ENCODE assay signal across 34 cellular contexts in the genomic region with DNA sequence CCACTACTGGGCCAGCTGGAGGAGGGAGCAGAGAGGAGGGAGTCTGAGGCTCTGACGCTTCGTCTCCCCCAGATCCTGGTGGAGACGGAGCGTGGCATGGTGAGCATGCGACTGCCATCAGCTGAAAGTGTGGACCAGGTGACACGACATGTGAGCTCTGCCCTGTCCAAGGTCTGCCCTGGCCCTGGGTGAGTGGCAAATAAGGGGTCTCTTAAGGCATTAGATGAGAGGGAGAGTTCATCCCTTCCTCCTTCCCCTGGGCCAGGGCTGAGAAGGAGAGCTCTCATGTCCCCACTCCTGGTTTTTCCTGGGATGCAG. TPM values are rescaled to one million over a fixed set of nuclear protein-coding genes. Genes with fewer than 3 reads are reported as not detected.
"Had no signal": no experiment of that assay in that cellular context is flagged by ENCODE, and none has a peak within 500 bp of the region (broad histone marks: within the 10 kb centered on the region; RNA-seq: fewer than 3 reads in every experiment).

No MANE protein-coding gene starts in this region.

- H3K9me3 ChIP-seq: colonic mucosa, gastrocnemius medialis, heart left ventricle, left lung, ovary, suprapubic skin, transverse colon, upper lobe of right lung, uterus had no signal

- H3K4me1 ChIP-seq: colonic mucosa had no signal

- H3K36me3 Mint-ChIP-seq: naive thymus-derived CD8-positive, alpha-beta T cell had no signal

- H3K27me3 ChIP-seq: ovary, suprapubic skin, transverse colon, upper lobe of right lung, uterus had no signal

- H3K36me3 ChIP-seq: colonic mucosa, gastrocnemius medialis, heart left ventricle, left lung, ovary, suprapubic skin, transverse colon, upper lobe of right lung, uterus had no signal

- H3K4me3 ChIP-seq: colonic mucosa, gastrocnemius medialis, heart left ventricle, hepatocyte, left lung, ovary, smooth muscle cell, suprapubic skin, transverse colon, upper lobe of right lung, uterus had no signal

- H3K27ac ChIP-seq: colonic mucosa, epithelial cell of prostate, gastrocnemius medialis, heart left ventricle, hepatocyte, left lung, ovary, suprapubic skin, transverse colon, upper lobe of right lung, uterus had no signal

- ATAC-seq: esophagus mucosa; gastrocnemius medialis; heart left ventricle; left cardiac atrium; left lung; naive thymus-derived CD8-positive, alpha-beta T cell; sciatic nerve; stimulated activated naive CD8-positive, alpha-beta T cell treated with anti-CD3 and anti-CD28 coated beads, Interleukin-15, amount 100 ng/mL, for 72 hours; upper lobe of right lung had no signal

- H3K4me3 Mint-ChIP-seq: dendritic cell treated with granulocyte-macrophage colony-stimulating factor and Interleukin-4, amounts not matched to agents 40 ng/mL and 50 ng/mL, for 4 days; endodermal cell; nephron progenitor cell; stimulated activated naive CD8-positive, alpha-beta T cell treated with anti-CD3 and anti-CD28 coated beads, Interleukin-15, amount 100 ng/mL, for 72 hours had no signal

- H3K27ac Mint-ChIP-seq: dendritic cell treated with granulocyte-macrophage colony-stimulating factor and Interleukin-4, amounts not matched to agents 40 ng/mL and 50 ng/mL, for 4 days; endodermal cell; nephron progenitor cell; stimulated activated naive CD8-positive, alpha-beta T cell treated with anti-CD3 and anti-CD28 coated beads, Interleukin-15, amount 100 ng/mL, for 72 hours had no signal

- H3K9me3 Mint-ChIP-seq: dendritic cell treated with granulocyte-macrophage colony-stimulating factor and Interleukin-4, amounts not matched to agents 40 ng/mL and 50 ng/mL, for 4 days; endodermal cell; naive thymus-derived CD8-positive, alpha-beta T cell; nephron progenitor cell; stimulated activated naive CD8-positive, alpha-beta T cell treated with anti-CD3 and anti-CD28 coated beads, Interleukin-15, amount 100 ng/mL, for 72 hours had no signal

- DNase-seq: colonic mucosa; effector CD8-positive, alpha-beta T cell; foreskin fibroblast; gastrocnemius medialis; left cardiac atrium; mesenchymal stem cell; naive thymus-derived CD8-positive, alpha-beta T cell; nephron progenitor cell; retina; stimulated activated CD4-positive, alpha-beta T cell treated with anti-CD3 and anti-CD28 coated beads, Interleukin-12 subunit alpha, Interleukin-12 subunit beta, amount 100 ng/mL, for 4 hours; stimulated activated CD4-positive, alpha-beta T cell treated with anti-CD3 and anti-CD28 coated beads, Interleukin-1b, Interleukin-23, amount 100 ng/mL, for 48 hours; stimulated activated CD4-positive, alpha-beta T cell treated with anti-CD3 and anti-CD28 coated beads, Interleukin-4, amount 100 ng/mL, for 1 hour; stimulated activated CD8-positive, alpha-beta memory T cell treated with anti-CD3 and anti-CD28 coated beads, Interleukin-4, amount 100 ng/mL, for 48 hours; stimulated activated naive CD4-positive, alpha-beta T cell; stimulated activated naive CD8-positive, alpha-beta T cell treated with anti-CD3 and anti-CD28 coated beads, Interleukin-15, amount 100 ng/mL, for 72 hours; transverse colon; upper lobe of right lung; uterus had no signal

RNA-seq across cellular contexts. Expression of a gene that starts 2.5 kb away (rescaled TPM):
- total RNA-seq: lung microvascular endothelial cell, smooth muscle cell had no signal
- polyA plus RNA-seq: hepatocyte, smooth muscle cell had no signal

RNA-seq across cellular contexts. Expression of a gene that starts 17.1 kb away (rescaled TPM):
- total RNA-seq: endodermal cell; esophagus mucosa; gastrocnemius medialis; glomerular endothelial cell; hepatocyte; kidney epithelial cell; left cardiac atrium; left lung; lung microvascular endothelial cell; myocyte; naive thymus-derived CD8-positive, alpha-beta T cell; pulmonary artery endothelial cell; sciatic nerve; smooth muscle cell; suprapubic skin; upper lobe of right lung had no signal
- polyA plus RNA-seq: heart left ventricle; hepatocyte; naive thymus-derived CD8-positive, alpha-beta T cell; smooth muscle cell had no signal
